19 cellular contexts compared by ENCODE assay signal in genomic region chr7:77985232-77985973, GRCh38.
"Had no signal": no experiment of that assay in that cellular context is flagged by ENCODE, and none has a peak within 500 bp of the region (broad histone marks: within the 10 kb centered on the region; RNA-seq: fewer than 3 reads in every experiment).

No MANE protein-coding gene starts in this region.

- H3K27me3 ChIP-seq: esophagus muscularis mucosa, right lobe of liver, stomach, upper lobe of right lung had no signal

- H3K4me2 ChIP-seq: smooth muscle cell had no signal

- H3K9me3 ChIP-seq: prostate gland, right lobe of liver, upper lobe of right lung had no signal

- DNase-seq: activated B cell treated with CpG ODN at 0.5 μM for 24 hours; activated CD4-positive, alpha-beta T cell treated with anti-CD3 and anti-CD28 coated beads, Interleukin-2, amount 10 ng/mL, durations not matched to agents 24 days and 14 days; activated CD8-positive, alpha-beta T cell treated with anti-CD3 and anti-CD28 coated beads, Interleukin-2, amount 10 ng/mL, durations not matched to agents 7 days and 5 days; activated naive CD4-positive, alpha-beta T cell treated with Interleukin-2 at 50 U/mL for 16 hours; activated naive CD8-positive, alpha-beta T cell treated with anti-CD3 and anti-CD28 coated beads, Interleukin-2, amount 10 ng/mL, durations not matched to agents 7 days and 5 days; activated T-cell treated with anti-CD3 and anti-CD28 coated beads, Interleukin-2, amount 50 U/mL, for 24 hours; effector CD8-positive, alpha-beta T cell; left colon; mammary epithelial cell; right lobe of liver; stimulated activated CD4-positive, alpha-beta T cell treated with anti-CD3 and anti-CD28 coated beads, Interleukin-4, amount 100 ng/mL, for 24 hours; stomach; upper lobe of right lung had no signal

- H3K27ac ChIP-seq: esophagus muscularis mucosa, prostate gland, right lobe of liver, stomach, upper lobe of right lung had no signal

- H3K4me1 ChIP-seq: esophagus muscularis mucosa, prostate gland, right lobe of liver, stomach, upper lobe of right lung had no signal

- H3K4me1 Mint-ChIP-seq: activated B cell treated with CpG ODN at 0.5 μM for 24 hours; activated naive CD8-positive, alpha-beta T cell treated with anti-CD3 and anti-CD28 coated beads, Interleukin-2, amount 10 ng/mL, durations not matched to agents 7 days and 5 days; neural crest cell had no signal

- H3K36me3 ChIP-seq: esophagus muscularis mucosa, prostate gland, right lobe of liver, stomach, upper lobe of right lung had no signal

- H3K27ac Mint-ChIP-seq: activated B cell treated with CpG ODN at 0.5 μM for 24 hours; activated CD4-positive, alpha-beta T cell treated with anti-CD3 and anti-CD28 coated beads, Interleukin-2, amount 10 ng/mL, durations not matched to agents 24 days and 14 days; activated CD8-positive, alpha-beta T cell treated with anti-CD3 and anti-CD28 coated beads, Interleukin-2, amount 10 ng/mL, durations not matched to agents 7 days and 5 days; activated naive CD8-positive, alpha-beta T cell treated with anti-CD3 and anti-CD28 coated beads, Interleukin-2, amount 10 ng/mL, durations not matched to agents 7 days and 5 days; activated T-cell treated with anti-CD3 and anti-CD28 coated beads, Interleukin-2, amount 50 U/mL, for 24 hours; activated T-helper 2 cell treated with anti-CD3 and anti-CD28 coated beads, Interferon-gamma antibody, Interleukin-2, Interleukin-4, amounts not matched to agents 10 μg/mL and 5 μg/mL and 100 μg/mL, durations not matched to agents 14 hours and 24 hours and 36 hours; stimulated activated effector memory CD8-positive, alpha-beta T cell treated with anti-CD3 and anti-CD28 coated beads, Interleukin-12 subunit alpha, Interleukin-12 subunit beta, amount 100 ng/mL, for 72 hours had no signal

- ATAC-seq: activated CD8-positive, alpha-beta T cell treated with anti-CD3 and anti-CD28 coated beads, Interleukin-2, amount 10 ng/mL, durations not matched to agents 7 days and 5 days; left colon; right lobe of liver; stimulated activated effector memory CD8-positive, alpha-beta T cell treated with anti-CD3 and anti-CD28 coated beads, Interleukin-12 subunit alpha, Interleukin-12 subunit beta, amount 100 ng/mL, for 72 hours; upper lobe of right lung had no signal

- H3K36me3 Mint-ChIP-seq: activated naive CD8-positive, alpha-beta T cell treated with anti-CD3 and anti-CD28 coated beads, Interleukin-2, amount 10 ng/mL, durations not matched to agents 7 days and 5 days; stimulated activated effector memory CD8-positive, alpha-beta T cell treated with anti-CD3 and anti-CD28 coated beads, Interleukin-12 subunit alpha, Interleukin-12 subunit beta, amount 100 ng/mL, for 72 hours had no signal

- H3K4me3 ChIP-seq: esophagus muscularis mucosa, prostate gland, right lobe of liver, smooth muscle cell, stomach, upper lobe of right lung had no signal

- H3K9me3 Mint-ChIP-seq: activated B cell treated with CpG ODN at 0.5 μM for 24 hours; activated CD4-positive, alpha-beta T cell treated with anti-CD3 and anti-CD28 coated beads, Interleukin-2, amount 10 ng/mL, durations not matched to agents 24 days and 14 days; activated naive CD8-positive, alpha-beta T cell treated with anti-CD3 and anti-CD28 coated beads, Interleukin-2, amount 10 ng/mL, durations not matched to agents 7 days and 5 days; activated T-cell treated with anti-CD3 and anti-CD28 coated beads, Interleukin-2, amount 50 U/mL, for 24 hours; activated T-helper 2 cell treated with anti-CD3 and anti-CD28 coated beads, Interferon-gamma antibody, Interleukin-2, Interleukin-4, amounts not matched to agents 10 μg/mL and 5 μg/mL and 100 μg/mL, durations not matched to agents 14 hours and 24 hours and 36 hours; neural crest cell; stimulated activated effector memory CD8-positive, alpha-beta T cell treated with anti-CD3 and anti-CD28 coated beads, Interleukin-12 subunit alpha, Interleukin-12 subunit beta, amount 100 ng/mL, for 72 hours had no signal

- H3K4me3 Mint-ChIP-seq: activated B cell treated with CpG ODN at 0.5 μM for 24 hours; activated CD4-positive, alpha-beta T cell treated with anti-CD3 and anti-CD28 coated beads, Interleukin-2, amount 10 ng/mL, durations not matched to agents 24 days and 14 days; activated CD8-positive, alpha-beta T cell treated with anti-CD3 and anti-CD28 coated beads, Interleukin-2, amount 10 ng/mL, durations not matched to agents 7 days and 5 days; activated naive CD8-positive, alpha-beta T cell treated with anti-CD3 and anti-CD28 coated beads, Interleukin-2, amount 10 ng/mL, durations not matched to agents 7 days and 5 days; activated T-cell treated with anti-CD3 and anti-CD28 coated beads, Interleukin-2, amount 50 U/mL, for 24 hours; neural crest cell; stimulated activated effector memory CD8-positive, alpha-beta T cell treated with anti-CD3 and anti-CD28 coated beads, Interleukin-12 subunit alpha, Interleukin-12 subunit beta, amount 100 ng/mL, for 72 hours had no signal
